11 cellular contexts compared by ENCODE assay signal in genomic region chr1:11179749-11180148, GRCh38. TPM values are rescaled to one million over a fixed set of nuclear protein-coding genes. Genes with fewer than 3 reads are reported as not detected.
DNase-seq lines count a peak whose midpoint lies in the region; ATAC-seq and TF ChIP-seq lines count a peak whose summit lies in the region.
"Not testable (repeated sequence)": the region's sequence is repeated elsewhere in the genome, so short reads cannot be mapped to it uniquely, and the experiment has no call there.
"Had no signal": no experiment of that assay in that cellular context is flagged by ENCODE, and none has a peak within 500 bp of the region (broad histone marks: within the 10 kb centered on the region; RNA-seq: fewer than 3 reads in every experiment).

No MANE protein-coding gene starts in this region.

- not testable (repeated sequence) for H3K27me3 Mint-ChIP-seq in HFFc6 (ENCODE audit: insufficient read depth); chondrocyte (ENCODE audit: low read depth)

- TF ChIP-seq CTCF in HFFc6 (IDR thresholded peaks at IDR 0.05); RWPE1 (conservative IDR thresholded peaks at IDR 0.05; ENCODE audit: low read depth); chondrocyte (IDR thresholded peaks at IDR 0.05); fibroblast of pulmonary artery (IDR thresholded peaks at IDR 0.05; ENCODE audit: low read length, missing control alignments); osteoblast (IDR thresholded peaks at IDR 0.05; ENCODE audit: extremely low read depth, low read depth, low read length): not testable (repeated sequence)

- not testable (repeated sequence) for H3K9me3 Mint-ChIP-seq in HFFc6; chondrocyte (ENCODE audit: low read depth)

- not testable (repeated sequence) for H3K4me3 ChIP-seq in ACC112 (ENCODE audit: low read depth, low read length); fibroblast of pulmonary artery (replicated peaks; ENCODE audit: low read depth, low read length); osteoblast (ENCODE audit: insufficient read depth, low read length)

- CTCF ChIA-PET in RWPE1 (lab: Yijun Ruan, JAX) = interaction anchor here (0.6 kb wide), 2 partner anchors 8 to 1616 kb away, joined by 3 read pairs; no protein-coding TSS in a partner anchor

- H4K20me1 ChIP-seq in osteoblast (ENCODE audit: insufficient read depth, low read length) = not testable (repeated sequence)

- H3K36me3 ChIP-seq in ACC112 (ENCODE audit: insufficient read depth, low read length) = peaks cover 11% of the 10 kb centered on the region; the same call in 1 of the 2 replicates
- not testable (repeated sequence) for H3K36me3 ChIP-seq in osteoblast (ENCODE audit: insufficient read depth, low read length)

- H3K4me3 Mint-ChIP-seq in HFFc6 = peak overlapping the region; percentile 41
- H3K4me3 Mint-ChIP-seq in chondrocyte (ENCODE audit: unreplicated experiment) = not testable (repeated sequence)

- not testable (repeated sequence) for H3K79me2 ChIP-seq in ACC112 (ENCODE audit: control insufficient read depth, insufficient read depth, low read length, unreplicated experiment); osteoblast (ENCODE audit: insufficient read depth, low read length)

- POLR2A ChIA-PET in RWPE1 (lab: Yijun Ruan, JAX; ENCODE audit: low non-redundant PET) = not testable (repeated sequence)

- H3K27ac Mint-ChIP-seq in HFFc6 (peak overlapping the region; percentile 56), chondrocyte (ENCODE audit: unreplicated experiment) (peak overlapping the region; percentile 49)

- H3K4me1 Mint-ChIP-seq in HFFc6 (ENCODE audit: low read depth) (peaks cover 62% of the 10 kb centered on the region), chondrocyte (ENCODE audit: low read depth) (peaks cover 58% of the 10 kb centered on the region)

- not testable (repeated sequence) for H3K27me3 ChIP-seq in ACC112 (ENCODE audit: insufficient read depth, low read length); osteoblast (ENCODE audit: insufficient read depth, low read length)

- peak overlapping the region; percentile 33 for H3K4me2 ChIP-seq in osteoblast (ENCODE audit: insufficient read depth, low read length)

- H3K4me1 ChIP-seq in ACC112 (ENCODE audit: control insufficient read depth, insufficient read depth, low read length, unreplicated experiment) (peaks cover 33% of the 10 kb centered on the region), osteoblast (ENCODE audit: insufficient read depth, low read length) (peaks cover 44% of the 10 kb centered on the region)

- H3K27ac ChIP-seq in ACC112 (ENCODE audit: low read depth, low read length) = peak overlapping the region; percentile 42; the same call in 1 of the 2 replicates
- H3K27ac ChIP-seq in RWPE1 = peak overlapping the region; percentile 62
- peak overlapping the region; percentile 24 for H3K27ac ChIP-seq in angular gyrus (ENCODE audit: low read depth, low read length)
- peak overlapping the region; percentile 34 for H3K27ac ChIP-seq in osteoblast (ENCODE audit: low read depth, low read length)

- DNase-seq in HFFc6 (peak; percentile 28), chondrocyte (ENCODE audit: low spot score) (peak; percentile 8), fibroblast of pulmonary artery (ENCODE audit: low read depth) (peak; percentile 63), osteoblast (ENCODE audit: insufficient read length, low spot score, missing footprints) (peak; percentile 74)
- not testable (repeated sequence) for DNase-seq in RWPE1 (ENCODE audit: low spot score); left lobe of liver (ENCODE audit: low spot score)

- peaks cover 28% of the 10 kb centered on the region for H3K36me3 Mint-ChIP-seq in HFFc6 (ENCODE audit: low read depth)
- H3K36me3 Mint-ChIP-seq in chondrocyte (ENCODE audit: low read depth) = not testable (repeated sequence)

- not testable (repeated sequence) for H2AFZ ChIP-seq in ACC112 (ENCODE audit: low read length, unreplicated experiment); osteoblast (ENCODE audit: low read length)

- H3K9me3 ChIP-seq in osteoblast (ENCODE audit: low read depth, low read length) = not testable (repeated sequence)

- ATAC-seq in left lobe of liver = peak; percentile 50

RNA-seq across cellular contexts. Expression of gene ANGPTL7, which starts 9.4 kb away (rescaled TPM):
- not detected for total RNA-seq in HFFc6 (2021; fragmentation: NEBNext Ultra II Directional; extraction: Animal tissue kit (Norgen Biotek cat#: 25700))
- total RNA-seq in chondrocyte (0.15 TPM in 1 of 3 replicates, not detected in the others), left lobe of liver (not detected), osteoblast (under 0.01 TPM in 1 of 2 replicates, not detected in the other)
- total RNA-seq: H4, MCF 10A, OCI-LY7 had no signal
